ENCODE assay signal across 8 cellular contexts in the genomic region with DNA sequence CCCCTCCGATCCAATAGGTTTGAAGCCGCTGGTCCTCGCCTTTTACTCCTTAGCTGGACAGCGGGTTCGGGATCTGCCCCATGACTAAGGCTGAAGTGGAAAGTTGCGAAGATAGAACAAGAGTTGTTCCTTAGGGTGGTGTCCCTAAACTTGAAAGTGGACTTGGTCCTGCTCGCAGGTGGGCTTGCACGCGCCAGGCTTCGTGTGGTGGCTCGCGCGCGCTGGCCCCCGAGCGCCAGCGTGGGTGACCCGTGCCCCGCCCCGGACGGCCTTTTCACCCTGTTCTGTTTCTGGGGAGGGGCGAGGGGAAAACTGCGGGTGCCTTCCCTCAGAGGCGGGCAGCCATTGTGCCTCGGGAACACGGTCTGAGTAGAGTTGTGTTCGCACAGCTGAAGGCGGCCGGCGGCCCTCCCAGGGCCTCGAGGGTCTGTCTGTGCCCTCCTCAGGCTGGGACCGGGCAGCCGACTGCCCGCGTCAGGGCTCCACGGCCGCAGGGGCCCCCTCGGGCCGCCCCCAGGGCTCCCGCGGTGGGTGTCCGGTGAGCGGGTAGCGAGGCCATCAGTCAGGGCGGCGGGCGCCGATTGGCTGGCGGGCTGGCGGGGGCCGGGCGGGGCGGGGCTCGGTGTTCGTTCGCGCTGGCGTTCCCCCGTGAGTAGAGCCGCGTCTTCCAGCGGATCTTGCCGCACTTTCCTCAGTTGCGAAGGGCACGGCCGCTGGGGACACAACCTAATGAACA. TPM values are rescaled to one million over a fixed set of nuclear protein-coding genes. Genes with fewer than 3 reads are reported as not detected.
A peak's percentile ranks its signal among the peaks of the same experiment; 100 is the strongest.
DNase-seq lines count a peak whose midpoint lies in the region; ATAC-seq and TF ChIP-seq lines count a peak whose summit lies in the region.

No MANE protein-coding gene starts in this region.

- H3K36me3 Mint-ChIP-seq in natural killer cell treated with Interleukin-12 subunit alpha and Interleukin-12 subunit beta and Interleukin-15 and Interleukin-18, amount 100 ng/mL, for 72 hours, result no peaks in the 10 kb centered on the region

- no peak for TF ChIP-seq CTCF in fibroblast of pulmonary artery (IDR thresholded peaks at IDR 0.05; ENCODE audit: low read length, missing control alignments)

- no peaks in the 10 kb centered on the region for H3K9me3 Mint-ChIP-seq in natural killer cell treated with Interleukin-12 subunit alpha and Interleukin-12 subunit beta and Interleukin-15 and Interleukin-18, amount 100 ng/mL, for 72 hours

- peaks cover 53 to 58% of the 10 kb centered on the region in 2 donors for H3K4me1 Mint-ChIP-seq in natural killer cell treated with Interleukin-12 subunit alpha and Interleukin-12 subunit beta and Interleukin-15 and Interleukin-18, amount 100 ng/mL, for 72 hours (ENCODE audit: low read depth in 2 of 2)

- peak; percentile 42 for ATAC-seq in GM21360 (IDR thresholded peaks at IDR 0.05; ENCODE audit: unreplicated experiment)
- ATAC-seq in natural killer cell treated with Interleukin-12 subunit alpha and Interleukin-12 subunit beta and Interleukin-15 and Interleukin-18, amount 100 ng/mL, for 72 hours, result peak; percentile 98 to 99

- peak overlapping the region; percentile 81 for H3K4me3 Mint-ChIP-seq in natural killer cell treated with Interleukin-12 subunit alpha and Interleukin-12 subunit beta and Interleukin-15 and Interleukin-18, amount 100 ng/mL, for 72 hours

- no peaks in the 10 kb centered on the region for H3K27me3 Mint-ChIP-seq in natural killer cell treated with Interleukin-12 subunit alpha and Interleukin-12 subunit beta and Interleukin-15 and Interleukin-18, amount 100 ng/mL, for 72 hours

- DNase-seq in Caki2 (ENCODE audit: low read depth), result peak; percentile 75
- DNase-seq in HUDEP-2 (lab: John Stamatoyannopoulos, UW; ENCODE audit: unreplicated experiment in 76 of 76), result peak in 73 of 76 experiments; percentile 56 to 99 (median 84)
- peak; percentile 77 for DNase-seq in RKO (ENCODE audit: low spot score)
- DNase-seq in activated effector memory CD4-positive, alpha-beta T cell treated with Interleukin-2 at 50 U/mL for 16 hours, result peak; percentile 68
- peak; percentile 70 for DNase-seq in fibroblast of pulmonary artery (ENCODE audit: low read depth)
- DNase-seq in natural killer cell treated with Interleukin-12 subunit alpha and Interleukin-12 subunit beta and Interleukin-15 and Interleukin-18, amount 100 ng/mL, for 72 hours (ENCODE audit: low spot score), result peak; percentile 92
- DNase-seq in stimulated activated naive CD4-positive, alpha-beta T cell treated with Interleukin-2 at 50 U/mL for 16 hours (lab: John Stamatoyannopoulos, UW), result peak; percentile 83

- peak overlapping the region; percentile 56 to 91 for H3K27ac Mint-ChIP-seq in natural killer cell treated with Interleukin-12 subunit alpha and Interleukin-12 subunit beta and Interleukin-15 and Interleukin-18, amount 100 ng/mL, for 72 hours

- in situ Hi-C loops in Caki2 (cut with HindIII; ENCODE audit: low pct_unique_long_range_greater_than_20kb, low sequenced_read_pairs), result no loop called here

- H3K4me3 ChIP-seq in fibroblast of pulmonary artery (replicated peaks; ENCODE audit: low read depth, low read length), result peak overlapping the region; percentile 60

RNA-seq across cellular contexts. Expression of gene RREB1, which starts 33.0 kb away (rescaled TPM):
- 2.9 and 5.1 TPM in 2 replicates for total RNA-seq in Caki2 (2014; rRNA removed; shearing (Covaris generic); ENCODE audit: low replicate concordance)
- total RNA-seq in natural killer cell treated with Interleukin-12 subunit alpha and Interleukin-12 subunit beta and Interleukin-15 and Interleukin-18, amount 100 ng/mL, for 72 hours, result 10 to 100 TPM; 20.6 to 27.5 TPM

Comparison
In these comparisons a context has a peak if more than half of its experiments do, and no peak if none do; other contexts are left out.
1. Peak in every context shown above with its lines: DNase-seq, ATAC-seq and H3K4me3 ChIP-seq.